Comparison of ENCODE assay signal across 1 cellular context in genomic region chr5:112687306-112687705, GRCh38.
TF ChIP-seq lines count a peak whose summit lies in the region.

No MANE protein-coding gene starts in this region.

TF ChIP-seq in SK-N-SH treated with all-trans-retinoic acid at 6 μM for 48 hours, 23 proteins besides CTCF, POLR2A, EP300 and RAD21 (continued from another document):
- TF ChIP-seq PATZ1 (CRISPR knock-in tag; IDR thresholded peaks at IDR 0.05; ENCODE audit: borderline replicate concordance) (no peak), CREB5 (CRISPR knock-in tag; IDR thresholded peaks at IDR 0.05; ENCODE audit: low read depth) (no peak), GLIS3 (CRISPR knock-in tag; IDR thresholded peaks at IDR 0.05) (no peak), PPARA (CRISPR knock-in tag; IDR thresholded peaks at IDR 0.05; ENCODE audit: borderline replicate concordance) (no peak), TSHZ2 (CRISPR knock-in tag; IDR thresholded peaks at IDR 0.05) (no peak), TOX (CRISPR knock-in tag; IDR thresholded peaks at IDR 0.05; ENCODE audit: borderline replicate concordance) (no peak)
